In the genomic region with DNA sequence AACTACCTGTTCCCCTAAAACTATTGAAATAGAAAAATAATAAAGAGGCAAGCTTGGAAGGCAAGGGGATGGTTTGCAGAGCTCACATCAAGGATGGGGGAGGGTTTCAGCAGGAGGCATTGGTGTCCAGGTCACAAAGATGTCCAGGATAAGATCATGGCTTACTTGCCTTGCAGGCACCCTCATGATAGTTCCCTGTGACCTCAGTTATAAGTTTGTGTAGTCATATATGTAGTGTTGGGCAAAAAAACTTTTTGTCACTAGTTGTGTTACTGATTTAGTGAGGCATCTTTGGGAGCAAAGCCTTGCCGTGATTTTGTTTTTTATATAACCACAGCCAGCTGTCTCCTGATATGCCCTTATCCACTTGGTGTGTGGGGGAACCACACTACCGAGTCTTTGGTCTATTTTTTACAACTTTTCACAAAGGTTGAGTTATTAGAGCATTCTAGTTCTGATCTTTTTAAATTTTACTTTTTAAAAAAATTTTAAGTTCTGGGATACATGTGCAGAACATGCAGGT, we compare ENCODE assay signal across 17 cellular contexts. TPM values are rescaled to one million over a fixed set of nuclear protein-coding genes. Genes with fewer than 3 reads are reported as not detected.
"Had no signal": no experiment of that assay in that cellular context is flagged by ENCODE, and none has a peak within 500 bp of the region (broad histone marks: within the 10 kb centered on the region; RNA-seq: fewer than 3 reads in every experiment).

No MANE protein-coding gene starts in this region.

- FAIRE-seq: frontal cortex, pancreas, urothelium cell line had no signal

- H3K36me3 ChIP-seq: colonic mucosa, heart left ventricle, pancreas had no signal

- H3K4me3 ChIP-seq: colonic mucosa, heart left ventricle, pancreas had no signal

- H3K27me3 ChIP-seq: colonic mucosa, pancreas had no signal

- H3K4me1 ChIP-seq: colonic mucosa, pancreas had no signal

- H3K9me3 ChIP-seq: colonic mucosa, heart left ventricle, pancreas had no signal

- H3K27ac ChIP-seq: heart left ventricle, pancreas had no signal

- ATAC-seq: heart left ventricle, pancreas, right cardiac atrium had no signal

- DNase-seq: colonic mucosa; effector CD4-positive, alpha-beta T cell; heart left ventricle; hippocampal formation; naive B cell; occipital lobe; pancreas; stimulated activated CD4-positive, alpha-beta T cell treated with anti-CD3 and anti-CD28 coated beads, Interleukin-4, amount 100 ng/mL, for 24 hours; stimulated activated naive CD4-positive, alpha-beta T cell had no signal

RNA-seq across cellular contexts. Expression of gene IL1R2, which starts 53.3 kb away (rescaled TPM):
- total RNA-seq: cerebellum, dermis microvascular lymphatic vessel endothelial cell, frontal cortex, glomerular endothelial cell, mesothelial cell of epicardium, occipital lobe, progenitor cell of endocrine pancreas had no signal
